ENCODE assay signal across 16 cellular contexts in genomic region chr18:4134691-4135090, GRCh38.
"Had no signal": no experiment of that assay in that cellular context is flagged by ENCODE, and none has a peak within 500 bp of the region (broad histone marks: within the 10 kb centered on the region; RNA-seq: fewer than 3 reads in every experiment).

No MANE protein-coding gene starts in this region.

- H3K4me3 ChIP-seq: adrenal gland, cardiac muscle cell, gastrocnemius medialis, left ventricle myocardium inferior had no signal

- DNase-seq: activated CD4-positive, alpha-beta T cell treated with anti-CD3 and anti-CD28 coated beads for 1 hour; activated CD4-positive, alpha-beta T cell treated with anti-CD3 and anti-CD28 coated beads, Interleukin-2, amount 50 U/mL, for 48 hours; activated CD8-positive, alpha-beta memory T cell treated with anti-CD3 and anti-CD28 coated beads, Interleukin-2, amount 10 ng/mL, durations not matched to agents 7 days and 5 days; activated effector memory CD4-positive, alpha-beta T cell treated with Interleukin-2 at 50 U/mL for 16 hours; activated T-cell treated with anti-CD3 and anti-CD28 coated beads, Interleukin-2, amount 50 U/mL, for 24 hours; adrenal gland; gastrocnemius medialis; left ventricle myocardium inferior; nucleus accumbens; posterior cingulate gyrus; T1000 had no signal

- H3K27me3 Mint-ChIP-seq: activated CD8-positive, alpha-beta memory T cell treated with anti-CD3 and anti-CD28 coated beads, Interleukin-2, amount 10 ng/mL, durations not matched to agents 7 days and 5 days; activated naive CD4-positive, alpha-beta T cell treated with anti-CD3 and anti-CD28 coated beads, Interleukin-2, amount 50 U/mL, for 24 hours; activated T-cell treated with anti-CD3 and anti-CD28 coated beads, Interleukin-2, amount 50 U/mL, for 24 hours; natural killer cell treated with Interleukin-12 subunit alpha and Interleukin-12 subunit beta and Interleukin-15 and Interleukin-18, amount 100 ng/mL, for 72 hours had no signal

- H3K36me3 Mint-ChIP-seq: activated CD8-positive, alpha-beta memory T cell treated with anti-CD3 and anti-CD28 coated beads, Interleukin-2, amount 10 ng/mL, durations not matched to agents 7 days and 5 days; activated naive CD4-positive, alpha-beta T cell treated with anti-CD3 and anti-CD28 coated beads, Interleukin-2, amount 50 U/mL, for 24 hours; natural killer cell treated with Interleukin-12 subunit alpha and Interleukin-12 subunit beta and Interleukin-15 and Interleukin-18, amount 100 ng/mL, for 72 hours; stimulated activated effector memory CD8-positive, alpha-beta T cell treated with anti-CD3 and anti-CD28 coated beads, Interleukin-12 subunit alpha, Interleukin-12 subunit beta, amount 100 ng/mL, for 72 hours had no signal

- H3K4me1 ChIP-seq: adrenal gland, gastrocnemius medialis, left ventricle myocardium inferior had no signal

- H3K27me3 ChIP-seq: adrenal gland, cardiac muscle cell, gastrocnemius medialis had no signal

- H3K36me3 ChIP-seq: adrenal gland, cardiac muscle cell, gastrocnemius medialis, left ventricle myocardium inferior had no signal

- H3K4me1 Mint-ChIP-seq: activated CD8-positive, alpha-beta memory T cell treated with anti-CD3 and anti-CD28 coated beads, Interleukin-2, amount 10 ng/mL, durations not matched to agents 7 days and 5 days; activated naive CD4-positive, alpha-beta T cell treated with anti-CD3 and anti-CD28 coated beads, Interleukin-2, amount 50 U/mL, for 24 hours; stimulated activated effector memory CD8-positive, alpha-beta T cell treated with anti-CD3 and anti-CD28 coated beads, Interleukin-12 subunit alpha, Interleukin-12 subunit beta, amount 100 ng/mL, for 72 hours had no signal

- H3K9me3 Mint-ChIP-seq: activated naive CD4-positive, alpha-beta T cell treated with anti-CD3 and anti-CD28 coated beads, Interleukin-2, amount 50 U/mL, for 24 hours had no signal

- ATAC-seq: activated CD8-positive, alpha-beta memory T cell treated with anti-CD3 and anti-CD28 coated beads, Interleukin-2, amount 10 ng/mL, durations not matched to agents 7 days and 5 days; gastrocnemius medialis; natural killer cell treated with Interleukin-12 subunit alpha and Interleukin-12 subunit beta and Interleukin-15 and Interleukin-18, amount 100 ng/mL, for 72 hours; stimulated activated effector memory CD8-positive, alpha-beta T cell treated with anti-CD3 and anti-CD28 coated beads, Interleukin-12 subunit alpha, Interleukin-12 subunit beta, amount 100 ng/mL, for 72 hours had no signal

- H3K4me3 Mint-ChIP-seq: activated CD8-positive, alpha-beta memory T cell treated with anti-CD3 and anti-CD28 coated beads, Interleukin-2, amount 10 ng/mL, durations not matched to agents 7 days and 5 days; activated naive CD4-positive, alpha-beta T cell treated with anti-CD3 and anti-CD28 coated beads, Interleukin-2, amount 50 U/mL, for 24 hours; activated T-cell treated with anti-CD3 and anti-CD28 coated beads, Interleukin-2, amount 50 U/mL, for 24 hours; natural killer cell treated with Interleukin-12 subunit alpha and Interleukin-12 subunit beta and Interleukin-15 and Interleukin-18, amount 100 ng/mL, for 72 hours; stimulated activated effector memory CD8-positive, alpha-beta T cell treated with anti-CD3 and anti-CD28 coated beads, Interleukin-12 subunit alpha, Interleukin-12 subunit beta, amount 100 ng/mL, for 72 hours had no signal

- H3K27ac Mint-ChIP-seq: activated CD8-positive, alpha-beta memory T cell treated with anti-CD3 and anti-CD28 coated beads, Interleukin-2, amount 10 ng/mL, durations not matched to agents 7 days and 5 days; activated naive CD4-positive, alpha-beta T cell treated with anti-CD3 and anti-CD28 coated beads, Interleukin-2, amount 50 U/mL, for 24 hours; activated T-cell treated with anti-CD3 and anti-CD28 coated beads, Interleukin-2, amount 50 U/mL, for 24 hours; natural killer cell treated with Interleukin-12 subunit alpha and Interleukin-12 subunit beta and Interleukin-15 and Interleukin-18, amount 100 ng/mL, for 72 hours; stimulated activated effector memory CD8-positive, alpha-beta T cell treated with anti-CD3 and anti-CD28 coated beads, Interleukin-12 subunit alpha, Interleukin-12 subunit beta, amount 100 ng/mL, for 72 hours had no signal

- H3K27ac ChIP-seq: adrenal gland, cardiac muscle cell, epithelial cell of prostate, gastrocnemius medialis, left ventricle myocardium inferior had no signal

- H3K9me3 ChIP-seq: adrenal gland, gastrocnemius medialis had no signal
